ENCODE assay signal across 13 cellular contexts in genomic region chr4:110815950-110816349, GRCh38.
DNase-seq lines count a peak whose midpoint lies in the region; ATAC-seq and TF ChIP-seq lines count a peak whose summit lies in the region.
"Had no signal": no experiment of that assay in that cellular context is flagged by ENCODE, and none has a peak within 500 bp of the region (broad histone marks: within the 10 kb centered on the region; RNA-seq: fewer than 3 reads in every experiment).

No MANE protein-coding gene starts in this region.

- peaks cover 4% of the 10 kb centered on the region for H3K4me1 ChIP-seq in psoas muscle
- H3K4me1 ChIP-seq in skeletal muscle satellite cell (ENCODE audit: control insufficient read depth, insufficient read depth, low read length), result peaks cover 11% of the 10 kb centered on the region
- H3K4me1 ChIP-seq: BLaER1 treated with 17β-estradiol and CSF1 and Interleukin-3, amounts not matched to agents 10 nM and 100 nM had no signal

- H3K9me3 ChIP-seq in psoas muscle (no peaks in the 10 kb centered on the region), skeletal muscle satellite cell (replicated peaks; ENCODE audit: low read length) (no peaks in the 10 kb centered on the region)
- H3K9me3 ChIP-seq: BLaER1 treated with 17β-estradiol and CSF1 and Interleukin-3, amounts not matched to agents 10 nM and 100 nM had no signal

- H3K36me3 ChIP-seq in psoas muscle (ENCODE audit: insufficient read depth in 1 of 2, low read depth in 1 of 2) (no peaks in the 10 kb centered on the region), skeletal muscle satellite cell (ENCODE audit: insufficient read depth, low read length) (no peaks in the 10 kb centered on the region)
- H3K36me3 ChIP-seq: BLaER1 treated with 17β-estradiol and CSF1 and Interleukin-3, amounts not matched to agents 10 nM and 100 nM had no signal

- DNase-seq in M059J (ENCODE audit: low read depth) (peak; percentile 16), psoas muscle (no peak), hepatic stellate cell (ENCODE audit: low spot score) (no peak), UCSD-AML1 (lab: John Stamatoyannopoulos, UW; ENCODE audit: unreplicated experiment) (no peak)
- DNase-seq: CD8-positive, alpha-beta T cell; DMS 273 treated with DMSO at 0.1 percent for 48 hours; H9; IMR-90 had no signal

- intact Hi-C loops in psoas muscle (cut with DNase I), result no loop called here

- H3K9ac ChIP-seq in skeletal muscle satellite cell (ENCODE audit: low read depth, low read length), result no peak overlapping the region
- H3K9ac ChIP-seq: BLaER1 treated with 17β-estradiol and CSF1 and Interleukin-3, amounts not matched to agents 10 nM and 100 nM had no signal

- H3K4me3 ChIP-seq in psoas muscle, result no peak overlapping the region
- no peak overlapping the region for H3K4me3 ChIP-seq in skeletal muscle satellite cell (ENCODE audit: low read length)
- H3K4me3 ChIP-seq: BLaER1 treated with 17β-estradiol and CSF1 and Interleukin-3, amounts not matched to agents 10 nM and 100 nM; K562 had no signal

- H3K4me2 ChIP-seq in skeletal muscle satellite cell (ENCODE audit: low read length), result peak overlapping the region; percentile 17
- H3K4me2 ChIP-seq: BLaER1 treated with 17β-estradiol and CSF1 and Interleukin-3, amounts not matched to agents 10 nM and 100 nM had no signal

- H3K27ac ChIP-seq in psoas muscle, result no peak overlapping the region
- H3K27ac ChIP-seq: BLaER1 treated with 17β-estradiol and CSF1 and Interleukin-3, amounts not matched to agents 10 nM and 100 nM had no signal

- WGBS in psoas muscle, 3 donors, result 23 to 39% (median 25%) methylated on average over 4 of the region's 4 CpGs

- ATAC-seq in psoas muscle (peak; percentile 72 to 92 (median 86)), HG03095 (IDR thresholded peaks at IDR 0.05; ENCODE audit: unreplicated experiment) (no peak), GM19463 (IDR thresholded peaks at IDR 0.05; ENCODE audit: unreplicated experiment) (no peak)
- ATAC-seq: CD8-positive, alpha-beta T cell; K562 had no signal

- TF ChIP-seq CTCF in psoas muscle (IDR thresholded peaks at IDR 0.05), result no peak

- H3K27me3 ChIP-seq in psoas muscle (ENCODE audit: insufficient read depth in 3 of 3, low read length in 2 of 3) (no peaks in the 10 kb centered on the region), skeletal muscle satellite cell (ENCODE audit: control insufficient read depth, insufficient read depth, low read length) (no peaks in the 10 kb centered on the region)
- H3K27me3 ChIP-seq: BLaER1 treated with 17β-estradiol and CSF1 and Interleukin-3, amounts not matched to agents 10 nM and 100 nM had no signal

Comparison
In these comparisons a context has a peak if more than half of its experiments do, and no peak if none do; other contexts are left out.
1. ATAC-seq: peak in psoas muscle (4 of 4); none in HG03095 (single experiment) and GM19463 (single experiment).